In the genomic region with DNA sequence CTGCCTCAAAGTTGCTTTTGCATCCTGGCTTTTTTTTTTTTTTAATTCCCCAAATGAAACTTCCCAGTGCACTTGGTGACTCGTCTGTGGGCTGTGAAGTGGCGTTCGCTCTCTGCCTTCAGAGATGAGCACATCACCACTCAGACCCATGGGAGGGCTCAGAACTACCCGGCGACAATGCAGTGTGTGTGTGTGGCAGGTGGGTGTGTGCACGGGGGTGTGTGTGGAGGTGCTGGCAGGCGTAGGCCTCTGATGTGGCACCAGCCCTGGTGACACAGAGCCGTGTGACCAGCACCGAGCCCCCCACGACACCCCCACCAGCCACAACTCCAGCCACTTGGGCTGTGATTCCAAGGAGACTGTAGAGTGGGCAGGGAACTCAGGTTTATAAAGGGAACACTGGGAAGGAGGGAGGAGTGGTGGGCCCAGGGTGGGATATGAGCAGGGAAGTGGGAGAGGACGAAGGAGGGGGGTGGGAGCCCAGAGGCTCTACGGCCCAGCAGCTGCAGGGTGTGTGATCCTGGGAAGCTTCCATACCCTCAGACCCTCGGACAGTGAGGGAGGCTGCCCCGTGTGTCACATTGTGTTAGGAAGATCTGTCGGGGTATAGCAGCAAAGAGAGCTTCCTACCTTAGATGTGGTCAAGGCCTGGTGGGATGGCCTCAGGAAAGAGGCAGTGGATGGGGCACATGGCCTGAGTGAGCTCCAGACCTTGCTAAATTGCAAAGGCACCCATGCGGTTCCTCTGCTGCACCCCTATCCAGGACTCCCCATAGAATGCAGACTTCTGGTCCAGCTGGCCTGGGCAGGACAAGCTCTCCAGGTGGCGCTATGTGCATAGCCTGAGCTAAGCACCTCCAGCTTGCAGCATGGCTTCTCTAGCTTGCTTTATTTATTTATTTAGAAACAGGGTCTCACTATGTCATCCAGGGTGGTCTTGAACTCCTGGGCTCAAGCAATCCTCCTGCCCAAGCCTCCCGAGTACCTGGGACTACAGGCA, we compare ENCODE assay signal across 8 cellular contexts. TPM values are rescaled to one million over a fixed set of nuclear protein-coding genes. Genes with fewer than 3 reads are reported as not detected.
DNase-seq lines count a peak whose midpoint lies in the region; ATAC-seq, FAIRE-seq and TF ChIP-seq lines count a peak whose summit lies in the region.

No MANE protein-coding gene starts in this region.

- H3K4me2 ChIP-seq in K562 (ENCODE audit: insufficient read depth, low read length) = no peak overlapping the region

- BruUV-seq in K562 (replicated peaks; lab: Mats Ljungman, UMichigan) = no TSS peak

- DNase-seq in EH (ENCODE audit: low read depth) (peak; percentile 60), K562 (ENCODE audit: extremely low read depth in 1 of 4, low spot score in 3 of 4) (peak in 1 of 4 experiments; percentile 45), left kidney (ENCODE audit: low read depth, low spot score) (peak; percentile 69), globus pallidus (ENCODE audit: low spot score) (no peak), medulla oblongata (ENCODE audit: extremely low spot score) (no peak)
- DNase-seq in stimulated activated naive CD4-positive, alpha-beta T cell (lab: John Stamatoyannopoulos, UW) = no peak

- H3K4me3 ChIP-seq in K562 = no peak overlapping the region

- intact Hi-C loops in K562 (cut with micrococcal nuclease) = loop anchor here (1.0 kb wide), 1 partner anchor 63 kb away; no protein-coding TSS in a partner anchor

- TF ChIP-seq EP300 in Ishikawa (IDR thresholded peaks at IDR 0.05; ENCODE audit: borderline replicate concordance) = no peak
- TF ChIP-seq EP300 in K562 (IDR thresholded peaks at IDR 0.05; ENCODE audit: low read length) = no peak

- WGBS in K562 (ENCODE audit: insufficient coverage, low coverage, missing lambda C conversion rate) = under 1% methylated on average over 16 of the region's 18 CpGs

- ATAC-seq in K562 (peak; percentile 87), HG03135 (IDR thresholded peaks at IDR 0.05; ENCODE audit: unreplicated experiment) (no peak)

- no peak for TF ChIP-seq POLR2A in K562 (conservative IDR thresholded peaks at IDR 0.05)

- CTCF ChIA-PET in K562 (lab: Yijun Ruan, JAX; ENCODE audit: low intra/inter-chr PET ratio) = interaction anchor here (2.0 kb wide), 1 partner anchor 64 kb away, joined by 14 read pairs; no protein-coding TSS in a partner anchor

- no peaks in the 10 kb centered on the region for H3K79me2 ChIP-seq in K562 (ENCODE audit: control insufficient read depth, insufficient read depth, low read length)

- H3K9ac ChIP-seq in K562 (ENCODE audit: insufficient read depth in 1 of 2, low read depth in 2 of 2, low read length in 2 of 2) = no peak overlapping the region

- no peaks in the 10 kb centered on the region for H3K4me1 ChIP-seq in K562 (replicated peaks in 1 of 2; ENCODE audit: control insufficient read depth in 2 of 2, insufficient read depth in 2 of 2, low read length in 2 of 2)

- TF ChIP-seq CTCF in K562 (IDR thresholded peaks at IDR 0.05 in 2 of 3, conservative IDR thresholded peaks at IDR 0.05 in 1 of 3; ENCODE audit: insufficient read depth in 2 of 3, low read depth in 1 of 3, low read length in 3 of 3) = peak; percentile 67 to 73 (median 68)

- no peak for FAIRE-seq in K562 (lab: Jason Lieb, UNC)

- no peak overlapping the region for H3K27ac ChIP-seq in K562 (ENCODE audit: extremely low read depth, low read depth, low read length)

- in situ Hi-C loops in K562 (cut with MboI) = no loop called here

- H3K9me3 ChIP-seq in K562 (replicated peaks; ENCODE audit: control insufficient read depth, insufficient read depth, low read depth, low read length) = no peaks in the 10 kb centered on the region

- TF ChIP-seq RAD21 in Ishikawa (IDR thresholded peaks at IDR 0.05; ENCODE audit: low read depth) (peak; percentile 79), K562 (CRISPR knock-in tag; conservative IDR thresholded peaks at IDR 0.05 in 1 of 2, IDR thresholded peaks at IDR 0.05 in 1 of 2) (peak; percentile 43 to 74)

- H3K27me3 ChIP-seq in K562 (ENCODE audit: control insufficient read depth in 2 of 2, insufficient read depth in 2 of 2, low read length in 2 of 2) = peaks cover 0 to 2% of the 10 kb centered on the region in 2 experiments; a peak in 1 of 5 replicates

- no peaks in the 10 kb centered on the region; the same call in 1 of the 2 replicates for H4K20me1 ChIP-seq in K562 (replicated peaks; ENCODE audit: control insufficient read depth, insufficient read depth, low read length)

- no peak overlapping the region for H2AFZ ChIP-seq in K562 (ENCODE audit: low read depth, low read length)

- no peaks in the 10 kb centered on the region for H3K36me3 ChIP-seq in K562 (ENCODE audit: control insufficient read depth, insufficient read depth, low read length)

- H3K9me1 ChIP-seq in K562 (ENCODE audit: control insufficient read depth, insufficient read depth, low read length) = peaks cover 4% of the 10 kb centered on the region

- POLR2A ChIA-PET in K562 (lab: Yijun Ruan, JAX) = no interaction called here

TF ChIP-seq in Ishikawa, 13 proteins besides CTCF, POLR2A, EP300 and RAD21 (continues in another document):
- no peak for TF ChIP-seq TAF1 (IDR thresholded peaks at IDR 0.05; ENCODE audit: low read depth)
- TF ChIP-seq, protein P1, sequence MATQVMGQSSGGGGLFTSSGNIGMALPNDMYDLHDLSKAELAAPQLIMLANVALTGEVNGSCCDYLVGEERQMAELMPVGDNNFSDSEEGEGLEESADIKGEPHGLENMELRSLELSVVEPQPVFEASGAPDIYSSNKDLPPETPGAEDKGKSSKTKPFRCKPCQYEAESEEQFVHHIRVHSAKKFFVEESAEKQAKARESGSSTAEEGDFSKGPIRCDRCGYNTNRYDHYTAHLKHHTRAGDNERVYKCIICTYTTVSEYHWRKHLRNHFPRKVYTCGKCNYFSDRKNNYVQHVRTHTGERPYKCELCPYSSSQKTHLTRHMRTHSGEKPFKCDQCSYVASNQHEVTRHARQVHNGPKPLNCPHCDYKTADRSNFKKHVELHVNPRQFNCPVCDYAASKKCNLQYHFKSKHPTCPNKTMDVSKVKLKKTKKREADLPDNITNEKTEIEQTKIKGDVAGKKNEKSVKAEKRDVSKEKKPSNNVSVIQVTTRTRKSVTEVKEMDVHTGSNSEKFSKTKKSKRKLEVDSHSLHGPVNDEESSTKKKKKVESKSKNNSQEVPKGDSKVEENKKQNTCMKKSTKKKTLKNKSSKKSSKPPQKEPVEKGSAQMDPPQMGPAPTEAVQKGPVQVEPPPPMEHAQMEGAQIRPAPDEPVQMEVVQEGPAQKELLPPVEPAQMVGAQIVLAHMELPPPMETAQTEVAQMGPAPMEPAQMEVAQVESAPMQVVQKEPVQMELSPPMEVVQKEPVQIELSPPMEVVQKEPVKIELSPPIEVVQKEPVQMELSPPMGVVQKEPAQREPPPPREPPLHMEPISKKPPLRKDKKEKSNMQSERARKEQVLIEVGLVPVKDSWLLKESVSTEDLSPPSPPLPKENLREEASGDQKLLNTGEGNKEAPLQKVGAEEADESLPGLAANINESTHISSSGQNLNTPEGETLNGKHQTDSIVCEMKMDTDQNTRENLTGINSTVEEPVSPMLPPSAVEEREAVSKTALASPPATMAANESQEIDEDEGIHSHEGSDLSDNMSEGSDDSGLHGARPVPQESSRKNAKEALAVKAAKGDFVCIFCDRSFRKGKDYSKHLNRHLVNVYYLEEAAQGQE (IDR thresholded peaks at IDR 0.05; ENCODE audit: low read depth) = no peak

TF ChIP-seq in K562, 482 proteins besides CTCF, POLR2A, EP300 and RAD21 (continues in another document):
- no peak for TF ChIP-seq SAP30 (IDR thresholded peaks at IDR 0.05; ENCODE audit: borderline replicate concordance, insufficient read depth, low read depth, low read length, poor library complexity, severe bottlenecking)
- TF ChIP-seq, protein P2, sequence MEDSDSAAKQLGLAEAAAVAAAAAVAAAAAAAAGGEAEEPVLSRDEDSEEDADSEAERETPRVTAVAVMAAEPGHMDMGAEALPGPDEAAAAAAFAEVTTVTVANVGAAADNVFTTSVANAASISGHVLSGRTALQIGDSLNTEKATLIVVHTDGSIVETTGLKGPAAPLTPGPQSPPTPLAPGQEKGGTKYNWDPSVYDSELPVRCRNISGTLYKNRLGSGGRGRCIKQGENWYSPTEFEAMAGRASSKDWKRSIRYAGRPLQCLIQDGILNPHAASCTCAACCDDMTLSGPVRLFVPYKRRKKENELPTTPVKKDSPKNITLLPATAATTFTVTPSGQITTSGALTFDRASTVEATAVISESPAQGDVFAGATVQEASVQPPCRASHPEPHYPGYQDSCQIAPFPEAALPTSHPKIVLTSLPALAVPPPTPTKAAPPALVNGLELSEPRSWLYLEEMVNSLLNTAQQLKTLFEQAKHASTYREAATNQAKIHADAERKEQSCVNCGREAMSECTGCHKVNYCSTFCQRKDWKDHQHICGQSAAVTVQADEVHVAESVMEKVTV (CRISPR knock-in tag; IDR thresholded peaks at IDR 0.05) = peak; percentile 42; the same call in 1 of the 2 replicates

RNA-seq across cellular contexts. Expression of a gene that starts 5.8 kb away (rescaled TPM):
- total RNA-seq in K562 (2011; cell fraction: chromatin; rRNA removed; ENCODE audit: low replicate concordance) = 0.42 TPM in 1 of 2 replicates, not detected in the other
- total RNA-seq in K562 (2011; cell fraction: nucleolus; rRNA removed) = 0.33 TPM in 1 of 2 replicates, not detected in the other
- 0.44 TPM in 1 of 2 replicates, not detected in the other for total RNA-seq in K562 (2011; cell fraction: nucleoplasm; rRNA removed)
- total RNA-seq in K562 (2014; rRNA removed) (0.82 TPM in 1 of 2 replicates, not detected in the other), K562 (2014; rRNA removed; fragmentation: Illumina TruSeq; extraction: Trizol) (not detected in 2 replicates), K562 (2015; rRNA removed; fragmentation: Illumina TruSeq; extraction: Trizol) (0.04 TPM in 1 of 2 replicates, not detected in the other), K562 (2021) (0.27 and 0.29 TPM in 2 replicates)
- polyA plus RNA-seq in K562 (2011; rRNA removed) (0.01 and 0.03 TPM in 2 replicates), K562 (2014; fragmentation: Illumina TruSeq; extraction: Trizol) (0.03 and 0.12 TPM in 2 replicates), K562 (2014; fragmentation: Nextera tagmentation; extraction: Ambion mirVana) (not detected), K562 (2014; rRNA removed) (not detected in 2 replicates)
- polyA plus RNA-seq in K562 (2011; cell fraction: cytosol; rRNA removed) = 0.01 TPM in 1 of 2 replicates, not detected in the other
- 0.17 TPM in 1 of 2 replicates, not detected in the other for polyA plus RNA-seq in K562 (2011; cell fraction: nucleus; rRNA removed)
- 0.26 and 0.62 TPM in 2 replicates for polyA plus RNA-seq in K562 (2012)
- polyA minus RNA-seq in K562 (2011; rRNA and poly(A)+ RNA removed) = not detected in 2 replicates
- not detected in 2 replicates for polyA minus RNA-seq in K562 (2011; cell fraction: cytosol; rRNA and poly(A)+ RNA removed)
- polyA minus RNA-seq in K562 (2011; cell fraction: nucleus; rRNA and poly(A)+ RNA removed) = 0.13 TPM in 1 of 2 replicates, not detected in the other

Comparison
In these comparisons a context has a peak if more than half of its experiments do, and no peak if none do; other contexts are left out.
1. DNase-seq: peak in EH (single experiment) and left kidney (single experiment); none in stimulated activated naive CD4-positive, alpha-beta T cell (0 of 6), globus pallidus (single experiment) and medulla oblongata (single experiment).